In genomic region chr19:44113784-44114390, GRCh38 we compare ENCODE assay signal across 8 cellular contexts.
DNase-seq lines count a peak whose midpoint lies in the region; ATAC-seq lines count a peak whose summit lies in the region.

No MANE protein-coding gene starts in this region.

- DNase-seq in GM03348 (ENCODE audit: low spot score): peak; percentile 33
- peak; percentile 8 to 13 for DNase-seq in activated CD4-positive, alpha-beta T cell treated with anti-CD3 and anti-CD28 coated beads, Interleukin-2, amount 50 U/mL, for 48 hours
- peak; percentile 14 for DNase-seq in germinal center (ENCODE audit: low spot score)
- no peak for DNase-seq in NCI-H526 (lab: John Stamatoyannopoulos, UW)
- no peak for DNase-seq in retina
- no peak for DNase-seq in GOT3 (lab: John Stamatoyannopoulos, UW)

- H3K36me3 ChIP-seq in rectal smooth muscle tissue (ENCODE audit: control insufficient read depth, insufficient read depth, low read length): peaks cover 12% of the 10 kb centered on the region

- H3K4me1 ChIP-seq in rectal smooth muscle tissue (ENCODE audit: control insufficient read depth, insufficient read depth, low read length): peaks cover 2% of the 10 kb centered on the region

- peak; percentile 5 for ATAC-seq in HG02970 (IDR thresholded peaks at IDR 0.05; ENCODE audit: low FRiP score, unreplicated experiment)

- H3K4me3 ChIP-seq in rectal smooth muscle tissue (ENCODE audit: low read length): peak overlapping the region; percentile 91

- H3K9ac ChIP-seq in rectal smooth muscle tissue (ENCODE audit: low read length): peak overlapping the region; percentile 3

- H3K27ac ChIP-seq in rectal smooth muscle tissue (ENCODE audit: low read depth, low read length): peak overlapping the region; percentile 28

- no peaks in the 10 kb centered on the region for H3K27me3 ChIP-seq in rectal smooth muscle tissue (ENCODE audit: control insufficient read depth, insufficient read depth, low read length)

Comparison
In these comparisons a context has a peak if more than half of its experiments do, and no peak if none do; other contexts are left out.
1. DNase-seq: peak in GM03348 (single experiment), activated CD4-positive, alpha-beta T cell treated with anti-CD3 and anti-CD28 coated beads, Interleukin-2, amount 50 U/mL, for 48 hours (2 of 2) and germinal center (single experiment); none in NCI-H526 (0 of 2), retina (single experiment) and GOT3 (single experiment).